28 cellular contexts compared by ENCODE assay signal in the genomic region with DNA sequence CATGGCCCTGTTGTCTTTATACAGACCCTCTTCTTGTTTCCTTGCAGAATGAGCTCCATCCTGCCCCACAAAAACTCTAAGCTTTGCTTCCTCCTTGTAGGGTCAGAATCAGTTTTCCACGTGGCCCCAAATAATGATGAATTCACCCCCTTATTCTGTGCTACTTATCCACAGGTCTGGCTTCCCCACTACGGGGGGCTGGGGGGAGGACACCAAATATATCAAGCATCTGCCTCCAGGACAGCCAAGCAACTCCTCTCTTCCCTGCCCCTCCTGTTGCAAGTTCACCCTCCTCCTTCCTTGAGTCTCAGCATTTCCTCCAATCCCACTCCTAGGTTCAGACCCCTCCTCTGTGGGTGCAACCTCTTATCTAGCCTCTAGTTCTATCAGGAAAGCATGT.
"Had no signal": no experiment of that assay in that cellular context is flagged by ENCODE, and none has a peak within 500 bp of the region (broad histone marks: within the 10 kb centered on the region; RNA-seq: fewer than 3 reads in every experiment).

No MANE protein-coding gene starts in this region.

- H3K9me3 Mint-ChIP-seq: mesothelial cell of epicardium; natural killer cell treated with Interleukin-12 subunit alpha and Interleukin-12 subunit beta and Interleukin-15 and Interleukin-18, amount 100 ng/mL, for 72 hours; neural crest cell; stimulated activated memory B cell treated with anti-CD40 and anti-IgM and Interleukin-4, amounts not matched to agents 10 μg/mL and 1 μg/mL and 100 μg/mL, for 72 hours had no signal

- H2AFZ ChIP-seq: parathyroid adenoma had no signal

- H3K4me1 Mint-ChIP-seq: naive B cell; neural crest cell; stimulated activated memory B cell treated with anti-CD40 and anti-IgM and Interleukin-4, amounts not matched to agents 10 μg/mL and 1 μg/mL and 100 μg/mL, for 72 hours had no signal

- H3K4me3 ChIP-seq: dorsolateral prefrontal cortex, gastrocnemius medialis, left lung, mucosa of descending colon, smooth muscle cell, testis, tibial artery had no signal

- H3K27ac ChIP-seq: dorsolateral prefrontal cortex, epithelial cell of prostate, gastrocnemius medialis, left lung, neutrophil, parathyroid adenoma, testis, tibial artery had no signal

- DNase-seq: dorsolateral prefrontal cortex; effector CD4-positive, alpha-beta T cell; foreskin fibroblast; gastrocnemius medialis; kidney; left lung; mesenchymal stem cell; mucosa of descending colon; naive B cell; stimulated activated CD4-positive, alpha-beta T cell treated with anti-CD3 and anti-CD28 coated beads, Interleukin-12 subunit alpha, Interleukin-12 subunit beta, amount 100 ng/mL, for 4 hours; stimulated activated CD4-positive, alpha-beta T cell treated with anti-CD3 and anti-CD28 coated beads, Interleukin-1b, Interleukin-23, amount 100 ng/mL, for 48 hours; stimulated activated CD4-positive, alpha-beta T cell treated with anti-CD3 and anti-CD28 coated beads, Interleukin-4, amount 100 ng/mL, for 1 hour; stimulated activated naive CD8-positive, alpha-beta T cell treated with anti-CD3 and anti-CD28 coated beads, Interleukin-15, Interleukin-2, amounts not matched to agents 100 U/mL and 50 U/mL, for 24 hours; substantia nigra; testis; tibial artery had no signal

- FAIRE-seq: kidney had no signal

- H3K36me3 ChIP-seq: gastrocnemius medialis, left lung, neutrophil, tibial artery had no signal

- H3K9me3 ChIP-seq: gastrocnemius medialis, left lung, mucosa of descending colon, neutrophil, testis, tibial artery had no signal

- H3K36me3 Mint-ChIP-seq: mesothelial cell of epicardium; naive B cell; natural killer cell treated with Interleukin-12 subunit alpha and Interleukin-12 subunit beta and Interleukin-15 and Interleukin-18, amount 100 ng/mL, for 72 hours; stimulated activated memory B cell treated with anti-CD40 and anti-IgM and Interleukin-4, amounts not matched to agents 10 μg/mL and 1 μg/mL and 100 μg/mL, for 72 hours; type B pancreatic cell had no signal

- H3K79me2 ChIP-seq: parathyroid adenoma had no signal

- H3K27me3 ChIP-seq: dorsolateral prefrontal cortex, gastrocnemius medialis, left lung, neutrophil, testis, tibial artery had no signal

- H3K4me2 ChIP-seq: smooth muscle cell had no signal

- H3K27ac Mint-ChIP-seq: mesothelial cell of epicardium; naive B cell; natural killer cell treated with Interleukin-12 subunit alpha and Interleukin-12 subunit beta and Interleukin-15 and Interleukin-18, amount 100 ng/mL, for 72 hours; progenitor cell of endocrine pancreas; stimulated activated memory B cell treated with anti-CD40 and anti-IgM and Interleukin-4, amounts not matched to agents 10 μg/mL and 1 μg/mL and 100 μg/mL, for 72 hours; type B pancreatic cell had no signal

- ATAC-seq: esophagus mucosa; gastrocnemius medialis; left lung; mucosa of descending colon; natural killer cell treated with Interleukin-12 subunit alpha and Interleukin-12 subunit beta and Interleukin-15 and Interleukin-18, amount 100 ng/mL, for 72 hours; sciatic nerve; stimulated activated memory B cell treated with anti-CD40 and anti-IgM and Interleukin-4, amounts not matched to agents 10 μg/mL and 1 μg/mL and 100 μg/mL, for 72 hours; stimulated activated naive CD8-positive, alpha-beta T cell treated with anti-CD3 and anti-CD28 coated beads, Interleukin-15, Interleukin-2, amounts not matched to agents 100 U/mL and 50 U/mL, for 24 hours had no signal

- H3K4me1 ChIP-seq: gastrocnemius medialis, left lung, parathyroid adenoma, testis, tibial artery had no signal

- H3K4me3 Mint-ChIP-seq: mesothelial cell of epicardium; naive B cell; natural killer cell treated with Interleukin-12 subunit alpha and Interleukin-12 subunit beta and Interleukin-15 and Interleukin-18, amount 100 ng/mL, for 72 hours; neural crest cell; stimulated activated memory B cell treated with anti-CD40 and anti-IgM and Interleukin-4, amounts not matched to agents 10 μg/mL and 1 μg/mL and 100 μg/mL, for 72 hours; type B pancreatic cell had no signal

- H3K9ac ChIP-seq: parathyroid adenoma had no signal
